In the genomic region with DNA sequence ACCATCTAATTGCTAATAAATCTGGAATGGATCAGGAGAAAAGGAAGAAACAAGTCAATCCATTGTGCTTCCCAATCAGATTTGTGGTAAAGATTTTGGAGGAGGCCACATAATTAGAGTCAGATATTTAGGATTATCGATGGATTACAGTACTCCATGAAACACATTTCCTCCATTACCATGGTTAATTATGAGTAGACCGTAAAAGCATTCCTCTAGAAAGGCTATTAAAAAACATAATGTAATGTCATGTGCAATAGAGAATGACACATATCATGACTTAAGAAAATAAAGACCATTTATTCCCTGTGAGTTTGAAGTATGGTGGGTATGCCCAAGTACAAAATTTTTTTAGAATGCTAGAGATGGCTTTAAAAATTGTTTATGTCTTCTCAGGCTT, we compare ENCODE assay signal across 25 cellular contexts.
"Had no signal": no experiment of that assay in that cellular context is flagged by ENCODE, and none has a peak within 500 bp of the region (broad histone marks: within the 10 kb centered on the region; RNA-seq: fewer than 3 reads in every experiment).

No MANE protein-coding gene starts in this region.

- H3K27me3 ChIP-seq: breast epithelium, stomach, suprapubic skin, tibial nerve, vagina had no signal

- FAIRE-seq: kidney, small intestine had no signal

- H3K4me1 ChIP-seq: breast epithelium, lower lobe of right lung, stomach, suprapubic skin, tibial nerve, vagina had no signal

- ATAC-seq: activated CD4-positive, alpha-beta T cell treated with anti-CD3 and anti-CD28 coated beads for 36 hours; left lobe of liver; lower lobe of right lung; sciatic nerve; stimulated activated memory B cell treated with anti-CD40 and anti-IgM and Interleukin-4, amounts not matched to agents 10 μg/mL and 1 μg/mL and 100 μg/mL, for 72 hours had no signal

- H3K4me3 ChIP-seq: breast epithelium, lower lobe of right lung, stomach, suprapubic skin, tibial nerve, vagina had no signal

- H3K9me3 ChIP-seq: breast epithelium, lower lobe of right lung, stomach, suprapubic skin, tibial nerve, vagina had no signal

- H3K36me3 ChIP-seq: breast epithelium, lower lobe of right lung, stomach, suprapubic skin, tibial nerve, vagina had no signal

- H3K27ac ChIP-seq: breast epithelium, lower lobe of right lung, stomach, suprapubic skin, tibial nerve, vagina had no signal

- DNase-seq: activated B cell treated with CpG ODN at 0.5 μM for 24 hours; activated CD4-positive, alpha-beta T cell treated with anti-CD3 and anti-CD28 coated beads for 36 hours; activated CD4-positive, alpha-beta T cell treated with anti-CD3 and anti-CD28 coated beads, Interleukin-2, amount 50 U/mL, for 48 hours; activated naive CD4-positive, alpha-beta T cell treated with anti-CD3 and anti-CD28 coated beads for 36 hours; activated naive CD8-positive, alpha-beta T cell treated with anti-CD3 and anti-CD28 coated beads, Interleukin-2, amount 10 ng/mL, durations not matched to agents 7 days and 5 days; activated T-cell treated with anti-CD3 and anti-CD28 coated beads, Interleukin-2, amount 50 U/mL, for 48 hours; amniotic stem cell; cortex of kidney; endodermal cell; kidney; lower lobe of right lung; naive B cell; occipital lobe; posterior cingulate gyrus; small intestine; stimulated activated CD4-positive, alpha-beta T cell treated with anti-CD3 and anti-CD28 coated beads, Interleukin-15, amount 100 ng/mL, for 24 hours; stomach; T-helper 9 cell had no signal
